9 cellular contexts compared by ENCODE assay signal in genomic region chr1:51491166-51491981, GRCh38. TPM values are rescaled to one million over a fixed set of nuclear protein-coding genes. Genes with fewer than 3 reads are reported as not detected.
DNase-seq lines count a peak whose midpoint lies in the region; ATAC-seq and TF ChIP-seq lines count a peak whose summit lies in the region.
"Had no signal": no experiment of that assay in that cellular context is flagged by ENCODE, and none has a peak within 500 bp of the region (broad histone marks: within the 10 kb centered on the region; RNA-seq: fewer than 3 reads in every experiment).

No MANE protein-coding gene starts in this region.

- no peak overlapping the region for H3K27ac Mint-ChIP-seq in activated CD8-positive, alpha-beta memory T cell treated with anti-CD3 and anti-CD28 coated beads, Interleukin-2, amount 10 ng/mL, durations not matched to agents 7 days and 5 days
- peak overlapping the region; percentile 54 for H3K27ac Mint-ChIP-seq in activated naive CD8-positive, alpha-beta T cell
- H3K27ac Mint-ChIP-seq in stimulated activated naive CD8-positive, alpha-beta T cell treated with anti-CD3 and anti-CD28 coated beads, Interleukin-15, Interleukin-2, amounts not matched to agents 100 ng/mL and 50 ng/mL, for 24 hours, result peak overlapping the region; percentile 54

- no peaks in the 10 kb centered on the region for H3K27me3 Mint-ChIP-seq in activated CD8-positive, alpha-beta memory T cell treated with anti-CD3 and anti-CD28 coated beads, Interleukin-2, amount 10 ng/mL, durations not matched to agents 7 days and 5 days
- no peaks in the 10 kb centered on the region for H3K27me3 Mint-ChIP-seq in activated naive CD8-positive, alpha-beta T cell
- no peaks in the 10 kb centered on the region for H3K27me3 Mint-ChIP-seq in stimulated activated naive CD8-positive, alpha-beta T cell treated with anti-CD3 and anti-CD28 coated beads, Interleukin-15, Interleukin-2, amounts not matched to agents 100 ng/mL and 50 ng/mL, for 24 hours

- H3K9me3 Mint-ChIP-seq in activated CD8-positive, alpha-beta memory T cell treated with anti-CD3 and anti-CD28 coated beads, Interleukin-2, amount 10 ng/mL, durations not matched to agents 7 days and 5 days (ENCODE audit: low read depth), result no peaks in the 10 kb centered on the region
- H3K9me3 Mint-ChIP-seq in activated naive CD8-positive, alpha-beta T cell (ENCODE audit: low read depth), result no peaks in the 10 kb centered on the region
- H3K9me3 Mint-ChIP-seq in stimulated activated naive CD8-positive, alpha-beta T cell treated with anti-CD3 and anti-CD28 coated beads, Interleukin-15, Interleukin-2, amounts not matched to agents 100 ng/mL and 50 ng/mL, for 24 hours, result peaks cover 7% of the 10 kb centered on the region
- H3K9me3 Mint-ChIP-seq: nephron had no signal

- H3K4me3 Mint-ChIP-seq in activated CD8-positive, alpha-beta memory T cell treated with anti-CD3 and anti-CD28 coated beads, Interleukin-2, amount 10 ng/mL, durations not matched to agents 7 days and 5 days, result no peak overlapping the region
- no peak overlapping the region for H3K4me3 Mint-ChIP-seq in activated naive CD8-positive, alpha-beta T cell
- no peak overlapping the region for H3K4me3 Mint-ChIP-seq in stimulated activated naive CD8-positive, alpha-beta T cell treated with anti-CD3 and anti-CD28 coated beads, Interleukin-15, Interleukin-2, amounts not matched to agents 100 ng/mL and 50 ng/mL, for 24 hours
- H3K4me3 Mint-ChIP-seq: nephron had no signal

- ATAC-seq in activated CD8-positive, alpha-beta memory T cell treated with anti-CD3 and anti-CD28 coated beads, Interleukin-2, amount 10 ng/mL, durations not matched to agents 7 days and 5 days, result peak; percentile 33

- no peak for DNase-seq in activated CD8-positive, alpha-beta memory T cell treated with anti-CD3 and anti-CD28 coated beads, Interleukin-2, amount 10 ng/mL, durations not matched to agents 7 days and 5 days
- no peak for DNase-seq in activated CD8-positive, alpha-beta memory T cell treated with anti-CD3 and anti-CD28 coated beads, Interleukin-2, amount 50 U/mL, for 48 hours
- DNase-seq in HPDE6-E6E7 (ENCODE audit: extremely low spot score) (peak; percentile 8), hepatocyte (ENCODE audit: low spot score) (no peak), NCI-H1694 treated with DMSO at 0.1 percent for 48 hours (lab: John Stamatoyannopoulos, UW) (no peak)
- DNase-seq in activated CD4-positive, alpha-beta T cell treated with anti-CD3 and anti-CD28 coated beads, Interleukin-2, amount 50 U/mL, for 4 hours, result no peak

- CTCF ChIA-PET in activated CD8-positive, alpha-beta memory T cell treated with anti-CD3 and anti-CD28 coated beads, Interleukin-2, amount 10 ng/mL, durations not matched to agents 7 days and 5 days (lab: Charles Lee), result interaction anchor here (1.0 kb wide), 1 partner anchor 31 kb away, joined by 3 read pairs; no protein-coding TSS in a partner anchor

- peaks cover 25% of the 10 kb centered on the region for H4K20me1 ChIP-seq in hepatocyte (ENCODE audit: insufficient read depth, poor library complexity, severe bottlenecking)

- no peak overlapping the region for H3K27ac ChIP-seq in hepatocyte

- H3K27me3 ChIP-seq in hepatocyte, result no peaks in the 10 kb centered on the region

- H3K36me3 ChIP-seq in hepatocyte (replicated peaks; ENCODE audit: insufficient read depth, low read depth), result no peaks in the 10 kb centered on the region

- WGBS in hepatocyte (ENCODE audit: low lambda C conversion rate, missing lambda C conversion rate), result 81% methylated on average over 4 of the region's 4 CpGs

- H2AFZ ChIP-seq in hepatocyte, result no peak overlapping the region

- H3K4me2 ChIP-seq in hepatocyte, result no peak overlapping the region

- peaks cover 35% of the 10 kb centered on the region for H3K4me1 Mint-ChIP-seq in activated CD8-positive, alpha-beta memory T cell treated with anti-CD3 and anti-CD28 coated beads, Interleukin-2, amount 10 ng/mL, durations not matched to agents 7 days and 5 days
- peaks cover 58% of the 10 kb centered on the region for H3K4me1 Mint-ChIP-seq in activated naive CD8-positive, alpha-beta T cell (ENCODE audit: low read depth)
- H3K4me1 Mint-ChIP-seq in stimulated activated naive CD8-positive, alpha-beta T cell treated with anti-CD3 and anti-CD28 coated beads, Interleukin-15, Interleukin-2, amounts not matched to agents 100 ng/mL and 50 ng/mL, for 24 hours (ENCODE audit: low read depth), result peaks cover 59% of the 10 kb centered on the region
- H3K4me1 Mint-ChIP-seq: nephron had no signal

- no peaks in the 10 kb centered on the region for H3K4me1 ChIP-seq in hepatocyte (ENCODE audit: insufficient read depth)

- no peak for TF ChIP-seq CTCF in hepatocyte (IDR thresholded peaks at IDR 0.05; ENCODE audit: poor library complexity)

- peaks cover 14% of the 10 kb centered on the region for H3K36me3 Mint-ChIP-seq in activated CD8-positive, alpha-beta memory T cell treated with anti-CD3 and anti-CD28 coated beads, Interleukin-2, amount 10 ng/mL, durations not matched to agents 7 days and 5 days
- H3K36me3 Mint-ChIP-seq in activated naive CD8-positive, alpha-beta T cell, result peaks cover 2% of the 10 kb centered on the region
- H3K36me3 Mint-ChIP-seq in stimulated activated naive CD8-positive, alpha-beta T cell treated with anti-CD3 and anti-CD28 coated beads, Interleukin-15, Interleukin-2, amounts not matched to agents 100 ng/mL and 50 ng/mL, for 24 hours (ENCODE audit: low read depth), result peaks cover 7% of the 10 kb centered on the region

- peaks cover 87% of the 10 kb centered on the region for H3K79me2 ChIP-seq in hepatocyte

- H3K9me3 ChIP-seq in hepatocyte (ENCODE audit: low read depth), result no peaks in the 10 kb centered on the region

- H3K9me2 ChIP-seq in hepatocyte (replicated peaks; ENCODE audit: insufficient read depth), result no peaks in the 10 kb centered on the region

- no peak overlapping the region for H3K4me3 ChIP-seq in hepatocyte

RNA-seq across cellular contexts. Expression of gene EPS15, which starts 27.7 kb away (rescaled TPM):
- 10 to 100 TPM; 71.6 to 80.0 TPM for total RNA-seq in activated CD8-positive, alpha-beta memory T cell treated with anti-CD3 and anti-CD28 coated beads, Interleukin-2, amount 10 ng/mL, durations not matched to agents 7 days and 5 days
- total RNA-seq in hepatocyte, result 38.6 and 46.0 TPM in 2 replicates
- polyA plus RNA-seq in hepatocyte, result 14.9 and 15.6 TPM in 2 replicates
